Comparison of ENCODE assay signal across 1 cellular context in the genomic region with DNA sequence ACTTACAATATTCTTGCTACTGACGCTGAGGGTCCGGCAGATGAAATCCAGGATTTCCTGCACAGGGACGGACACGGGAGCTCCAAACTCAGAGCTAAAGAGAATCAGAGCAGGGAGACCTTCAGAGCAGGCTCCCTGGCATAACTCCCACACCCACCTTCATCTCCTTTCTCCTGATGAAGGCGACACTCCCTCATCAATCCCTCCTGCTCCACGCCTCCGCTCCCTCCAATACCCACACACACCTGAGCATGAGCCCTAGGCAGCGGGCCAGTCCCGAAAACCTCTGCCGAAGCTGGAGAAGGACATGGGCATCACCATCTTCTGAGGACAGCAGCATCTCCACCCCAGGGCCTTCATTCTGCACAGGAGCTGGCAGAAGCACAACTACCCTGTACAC.
TF ChIP-seq lines count a peak whose summit lies in the region.

No MANE protein-coding gene starts in this region.

TF ChIP-seq in GM23338, 12 proteins besides CTCF, POLR2A, EP300 and RAD21 (continued from another document):
- TF ChIP-seq, protein P1, sequence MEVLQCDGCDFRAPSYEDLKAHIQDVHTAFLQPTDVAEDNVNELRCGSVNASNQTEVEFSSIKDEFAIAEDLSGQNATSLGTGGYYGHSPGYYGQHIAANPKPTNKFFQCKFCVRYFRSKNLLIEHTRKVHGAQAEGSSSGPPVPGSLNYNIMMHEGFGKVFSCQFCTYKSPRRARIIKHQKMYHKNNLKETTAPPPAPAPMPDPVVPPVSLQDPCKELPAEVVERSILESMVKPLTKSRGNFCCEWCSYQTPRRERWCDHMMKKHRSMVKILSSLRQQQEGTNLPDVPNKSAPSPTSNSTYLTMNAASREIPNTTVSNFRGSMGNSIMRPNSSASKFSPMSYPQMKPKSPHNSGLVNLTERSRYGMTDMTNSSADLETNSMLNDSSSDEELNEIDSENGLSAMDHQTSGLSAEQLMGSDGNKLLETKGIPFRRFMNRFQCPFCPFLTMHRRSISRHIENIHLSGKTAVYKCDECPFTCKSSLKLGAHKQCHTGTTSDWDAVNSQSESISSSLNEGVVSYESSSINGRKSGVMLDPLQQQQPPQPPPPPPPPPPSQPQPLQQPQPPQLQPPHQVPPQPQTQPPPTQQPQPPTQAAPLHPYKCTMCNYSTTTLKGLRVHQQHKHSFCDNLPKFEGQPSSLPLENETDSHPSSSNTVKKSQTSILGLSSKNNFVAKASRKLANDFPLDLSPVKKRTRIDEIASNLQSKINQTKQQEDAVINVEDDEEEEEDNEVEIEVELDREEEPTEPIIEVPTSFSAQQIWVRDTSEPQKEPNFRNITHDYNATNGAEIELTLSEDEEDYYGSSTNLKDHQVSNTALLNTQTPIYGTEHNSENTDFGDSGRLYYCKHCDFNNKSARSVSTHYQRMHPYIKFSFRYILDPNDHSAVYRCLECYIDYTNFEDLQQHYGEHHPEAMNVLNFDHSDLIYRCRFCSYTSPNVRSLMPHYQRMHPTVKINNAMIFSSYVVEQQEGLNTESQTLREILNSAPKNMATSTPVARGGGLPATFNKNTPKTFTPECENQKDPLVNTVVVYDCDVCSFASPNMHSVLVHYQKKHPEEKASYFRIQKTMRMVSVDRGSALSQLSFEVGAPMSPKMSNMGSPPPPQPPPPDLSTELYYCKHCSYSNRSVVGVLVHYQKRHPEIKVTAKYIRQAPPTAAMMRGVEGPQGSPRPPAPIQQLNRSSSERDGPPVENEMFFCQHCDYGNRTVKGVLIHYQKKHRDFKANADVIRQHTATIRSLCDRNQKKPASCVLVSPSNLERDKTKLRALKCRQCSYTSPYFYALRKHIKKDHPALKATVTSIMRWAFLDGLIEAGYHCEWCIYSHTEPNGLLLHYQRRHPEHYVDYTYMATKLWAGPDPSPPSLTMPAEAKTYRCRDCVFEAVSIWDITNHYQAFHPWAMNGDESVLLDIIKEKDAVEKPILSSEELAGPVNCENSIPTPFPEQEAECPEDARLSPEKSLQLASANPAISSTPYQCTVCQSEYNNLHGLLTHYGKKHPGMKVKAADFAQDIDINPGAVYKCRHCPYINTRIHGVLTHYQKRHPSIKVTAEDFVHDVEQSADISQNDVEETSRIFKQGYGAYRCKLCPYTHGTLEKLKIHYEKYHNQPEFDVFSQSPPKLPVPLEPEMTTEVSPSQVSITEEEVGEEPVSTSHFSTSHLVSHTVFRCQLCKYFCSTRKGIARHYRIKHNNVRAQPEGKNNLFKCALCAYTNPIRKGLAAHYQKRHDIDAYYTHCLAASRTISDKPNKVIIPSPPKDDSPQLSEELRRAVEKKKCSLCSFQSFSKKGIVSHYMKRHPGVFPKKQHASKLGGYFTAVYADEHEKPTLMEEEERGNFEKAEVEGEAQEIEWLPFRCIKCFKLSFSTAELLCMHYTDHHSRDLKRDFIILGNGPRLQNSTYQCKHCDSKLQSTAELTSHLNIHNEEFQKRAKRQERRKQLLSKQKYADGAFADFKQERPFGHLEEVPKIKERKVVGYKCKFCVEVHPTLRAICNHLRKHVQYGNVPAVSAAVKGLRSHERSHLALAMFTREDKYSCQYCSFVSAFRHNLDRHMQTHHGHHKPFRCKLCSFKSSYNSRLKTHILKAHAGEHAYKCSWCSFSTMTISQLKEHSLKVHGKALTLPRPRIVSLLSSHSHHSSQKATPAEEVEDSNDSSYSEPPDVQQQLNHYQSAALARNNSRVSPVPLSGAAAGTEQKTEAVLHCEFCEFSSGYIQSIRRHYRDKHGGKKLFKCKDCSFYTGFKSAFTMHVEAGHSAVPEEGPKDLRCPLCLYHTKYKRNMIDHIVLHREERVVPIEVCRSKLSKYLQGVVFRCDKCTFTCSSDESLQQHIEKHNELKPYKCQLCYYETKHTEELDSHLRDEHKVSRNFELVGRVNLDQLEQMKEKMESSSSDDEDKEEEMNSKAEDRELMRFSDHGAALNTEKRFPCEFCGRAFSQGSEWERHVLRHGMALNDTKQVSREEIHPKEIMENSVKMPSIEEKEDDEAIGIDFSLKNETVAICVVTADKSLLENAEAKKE (CRISPR knock-in tag; IDR thresholded peaks at IDR 0.05) = no peak
- TF ChIP-seq EZH2 (IDR thresholded peaks at IDR 0.05; ENCODE audit: low read depth, unreplicated experiment) = no peak
- TF ChIP-seq, protein P2, sequence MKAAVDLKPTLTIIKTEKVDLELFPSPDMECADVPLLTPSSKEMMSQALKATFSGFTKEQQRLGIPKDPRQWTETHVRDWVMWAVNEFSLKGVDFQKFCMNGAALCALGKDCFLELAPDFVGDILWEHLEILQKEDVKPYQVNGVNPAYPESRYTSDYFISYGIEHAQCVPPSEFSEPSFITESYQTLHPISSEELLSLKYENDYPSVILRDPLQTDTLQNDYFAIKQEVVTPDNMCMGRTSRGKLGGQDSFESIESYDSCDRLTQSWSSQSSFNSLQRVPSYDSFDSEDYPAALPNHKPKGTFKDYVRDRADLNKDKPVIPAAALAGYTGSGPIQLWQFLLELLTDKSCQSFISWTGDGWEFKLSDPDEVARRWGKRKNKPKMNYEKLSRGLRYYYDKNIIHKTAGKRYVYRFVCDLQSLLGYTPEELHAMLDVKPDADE (IDR thresholded peaks at IDR 0.05) = no peak
- TF ChIP-seq JUNB (IDR thresholded peaks at IDR 0.05; ENCODE audit: unreplicated experiment) = no peak
- TF ChIP-seq POLR2AphosphoS5 (IDR thresholded peaks at IDR 0.05; ENCODE audit: low read depth) = no peak
- TF ChIP-seq, protein P3, sequence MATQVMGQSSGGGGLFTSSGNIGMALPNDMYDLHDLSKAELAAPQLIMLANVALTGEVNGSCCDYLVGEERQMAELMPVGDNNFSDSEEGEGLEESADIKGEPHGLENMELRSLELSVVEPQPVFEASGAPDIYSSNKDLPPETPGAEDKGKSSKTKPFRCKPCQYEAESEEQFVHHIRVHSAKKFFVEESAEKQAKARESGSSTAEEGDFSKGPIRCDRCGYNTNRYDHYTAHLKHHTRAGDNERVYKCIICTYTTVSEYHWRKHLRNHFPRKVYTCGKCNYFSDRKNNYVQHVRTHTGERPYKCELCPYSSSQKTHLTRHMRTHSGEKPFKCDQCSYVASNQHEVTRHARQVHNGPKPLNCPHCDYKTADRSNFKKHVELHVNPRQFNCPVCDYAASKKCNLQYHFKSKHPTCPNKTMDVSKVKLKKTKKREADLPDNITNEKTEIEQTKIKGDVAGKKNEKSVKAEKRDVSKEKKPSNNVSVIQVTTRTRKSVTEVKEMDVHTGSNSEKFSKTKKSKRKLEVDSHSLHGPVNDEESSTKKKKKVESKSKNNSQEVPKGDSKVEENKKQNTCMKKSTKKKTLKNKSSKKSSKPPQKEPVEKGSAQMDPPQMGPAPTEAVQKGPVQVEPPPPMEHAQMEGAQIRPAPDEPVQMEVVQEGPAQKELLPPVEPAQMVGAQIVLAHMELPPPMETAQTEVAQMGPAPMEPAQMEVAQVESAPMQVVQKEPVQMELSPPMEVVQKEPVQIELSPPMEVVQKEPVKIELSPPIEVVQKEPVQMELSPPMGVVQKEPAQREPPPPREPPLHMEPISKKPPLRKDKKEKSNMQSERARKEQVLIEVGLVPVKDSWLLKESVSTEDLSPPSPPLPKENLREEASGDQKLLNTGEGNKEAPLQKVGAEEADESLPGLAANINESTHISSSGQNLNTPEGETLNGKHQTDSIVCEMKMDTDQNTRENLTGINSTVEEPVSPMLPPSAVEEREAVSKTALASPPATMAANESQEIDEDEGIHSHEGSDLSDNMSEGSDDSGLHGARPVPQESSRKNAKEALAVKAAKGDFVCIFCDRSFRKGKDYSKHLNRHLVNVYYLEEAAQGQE (IDR thresholded peaks at IDR 0.05; ENCODE audit: unreplicated experiment) = no peak
- TF ChIP-seq NANOG (IDR thresholded peaks at IDR 0.05; ENCODE audit: borderline replicate concordance) = no peak
- TF ChIP-seq ZNF114 (CRISPR knock-in tag; IDR thresholded peaks at IDR 0.05) = no peak
